ENCODE assay signal across 2 cellular contexts in genomic region chr16:23125277-23125676, GRCh38.
TF ChIP-seq lines count a peak whose summit lies in the region.

No MANE protein-coding gene starts in this region.

TF ChIP-seq in GM23338, 12 proteins besides CTCF, POLR2A, EP300 and RAD21:
- TF ChIP-seq CREB1 (CRISPR knock-in tag; IDR thresholded peaks at IDR 0.05; ENCODE audit: low read depth) (no peak), ZNF114 (CRISPR knock-in tag; IDR thresholded peaks at IDR 0.05) (no peak)

TF ChIP-seq in K562, 482 proteins besides CTCF, POLR2A, EP300 and RAD21:
- no peak for TF ChIP-seq USF2 (CRISPR knock-in tag; IDR thresholded peaks at IDR 0.05)
- no peak for TF ChIP-seq BRF2 (IDR thresholded peaks at IDR 0.05; ENCODE audit: borderline replicate concordance, insufficient read depth, insufficient read length)
TF ChIP-seq in K562: peak in this region for 0.
